28 cellular contexts compared by ENCODE assay signal in the genomic region with DNA sequence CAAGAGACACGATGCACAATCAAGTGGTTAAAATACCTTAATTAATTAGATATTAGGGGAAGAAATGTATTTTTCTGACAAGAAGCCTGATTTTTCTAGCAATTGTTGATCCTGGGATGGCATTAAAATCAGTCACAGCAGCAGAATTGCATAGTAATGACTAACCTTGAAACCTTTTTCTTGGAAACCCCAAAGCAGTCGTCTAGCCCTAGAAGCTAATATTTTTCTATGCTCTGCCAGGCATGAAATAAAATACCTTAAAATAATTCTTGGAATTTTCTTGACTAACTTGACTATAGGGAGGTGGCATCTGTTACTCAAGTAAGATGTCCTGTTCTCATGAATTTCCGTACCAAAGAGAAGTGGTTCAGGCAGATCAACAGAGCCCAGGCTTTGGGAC.
DNase-seq lines count a peak whose midpoint lies in the region; ATAC-seq and TF ChIP-seq lines count a peak whose summit lies in the region.
"Had no signal": no experiment of that assay in that cellular context is flagged by ENCODE, and none has a peak within 500 bp of the region (broad histone marks: within the 10 kb centered on the region; RNA-seq: fewer than 3 reads in every experiment).

No MANE protein-coding gene starts in this region.

- DNase-seq in HS-27A (ENCODE audit: low read depth): peak; percentile 51
- DNase-seq in hepatocyte (ENCODE audit: low spot score): no peak
- no peak for DNase-seq in immature natural killer cell
- DNase-seq: activated CD4-positive, alpha-beta T cell treated with anti-CD3 and anti-CD28 coated beads, Interleukin-2, amount 50 U/mL, for 4 hours; activated naive CD4-positive, alpha-beta T cell treated with Interleukin-2 at 50 U/mL for 16 hours; CD4-positive, CD25-positive, alpha-beta regulatory T cell; cerebellar nuclear complex; DND-41; HFFc6; hippocampal formation; NCI-H1092 treated with DMSO at 0.1 percent for 48 hours; NCI-H2029; NCI-H524 treated with DMSO at 0.1 percent for 48 hours; PC-9; Right ventricle myocardium superior; stimulated activated CD4-positive, alpha-beta T cell treated with anti-CD3 and anti-CD28 coated beads, Interleukin-15, amount 100 ng/mL, for 24 hours; stimulated activated CD4-positive, alpha-beta T cell treated with anti-CD3 and anti-CD28 coated beads, Interleukin-4, amount 100 ng/mL, for 4 hours; T-helper 2 cell; upper lobe of left lung had no signal

- no peak overlapping the region for H3K27ac Mint-ChIP-seq in immature natural killer cell
- H3K27ac Mint-ChIP-seq: brain; CD4-positive, CD25-positive, alpha-beta regulatory T cell; HFFc6; neural progenitor cell had no signal

- no peaks in the 10 kb centered on the region for H3K36me3 ChIP-seq in hepatocyte (replicated peaks; ENCODE audit: insufficient read depth, low read depth)
- peaks cover 6% of the 10 kb centered on the region for H3K36me3 ChIP-seq in rectal smooth muscle tissue (ENCODE audit: control insufficient read depth, insufficient read depth, low read length)
- H3K36me3 ChIP-seq: neural progenitor cell, upper lobe of left lung had no signal

- no peak for TF ChIP-seq CTCF in hepatocyte (IDR thresholded peaks at IDR 0.05; ENCODE audit: poor library complexity)

- H3K27ac ChIP-seq in hepatocyte (peak overlapping the region; percentile 17), rectal smooth muscle tissue (ENCODE audit: low read depth, low read length) (peak overlapping the region; percentile 25)
- H3K27ac ChIP-seq: neural progenitor cell, PC-9, upper lobe of left lung had no signal

- peaks cover 0 to 5% (median 0%) of the 10 kb centered on the region in 6 donors for H3K9me3 Mint-ChIP-seq in immature natural killer cell
- H3K9me3 Mint-ChIP-seq: HFFc6, neural progenitor cell had no signal

- H3K9ac ChIP-seq in rectal smooth muscle tissue (ENCODE audit: low read length): no peak overlapping the region
- H3K9ac ChIP-seq: neural progenitor cell had no signal

- H3K4me3 Mint-ChIP-seq in immature natural killer cell: no peak overlapping the region
- H3K4me3 Mint-ChIP-seq: brain; CD4-positive, CD25-positive, alpha-beta regulatory T cell; HFFc6; neural progenitor cell had no signal

- no peaks in the 10 kb centered on the region for H3K27me3 ChIP-seq in hepatocyte
- no peaks in the 10 kb centered on the region for H3K27me3 ChIP-seq in rectal smooth muscle tissue (ENCODE audit: control insufficient read depth, insufficient read depth, low read length)
- H3K27me3 ChIP-seq: gastroesophageal sphincter, neural progenitor cell, upper lobe of left lung had no signal

- H3K4me1 ChIP-seq in hepatocyte (ENCODE audit: insufficient read depth) (peaks cover 6% of the 10 kb centered on the region), rectal smooth muscle tissue (ENCODE audit: control insufficient read depth, insufficient read depth, low read length) (peaks cover 23% of the 10 kb centered on the region)
- H3K4me1 ChIP-seq: neural progenitor cell had no signal

- no peaks in the 10 kb centered on the region for H3K27me3 Mint-ChIP-seq in immature natural killer cell (ENCODE audit: low read depth in 3 of 3)
- H3K27me3 Mint-ChIP-seq: brain; CD4-positive, CD25-positive, alpha-beta regulatory T cell had no signal

- H3K9me3 ChIP-seq in hepatocyte (ENCODE audit: low read depth): no peaks in the 10 kb centered on the region
- H3K9me3 ChIP-seq: upper lobe of left lung had no signal

- no peaks in the 10 kb centered on the region for H3K4me1 Mint-ChIP-seq in immature natural killer cell
- H3K4me1 Mint-ChIP-seq: CD4-positive, CD25-positive, alpha-beta regulatory T cell; neural progenitor cell had no signal

- H4K20me1 ChIP-seq in hepatocyte (ENCODE audit: insufficient read depth, poor library complexity, severe bottlenecking): no peaks in the 10 kb centered on the region

- no peak overlapping the region for H2AFZ ChIP-seq in hepatocyte
- H2AFZ ChIP-seq: neural progenitor cell, PC-9 had no signal

- no peaks in the 10 kb centered on the region for H3K9me2 ChIP-seq in hepatocyte (replicated peaks; ENCODE audit: insufficient read depth)

- H3K36me3 Mint-ChIP-seq in immature natural killer cell: no peaks in the 10 kb centered on the region
- H3K36me3 Mint-ChIP-seq: brain; CD4-positive, CD25-positive, alpha-beta regulatory T cell; neural progenitor cell had no signal

- no peak for ATAC-seq in HG02588 (IDR thresholded peaks at IDR 0.05; ENCODE audit: unreplicated experiment)
- no peak for ATAC-seq in GM18870 (IDR thresholded peaks at IDR 0.05; ENCODE audit: unreplicated experiment)
- no peak for ATAC-seq in GM21619 (IDR thresholded peaks at IDR 0.05; ENCODE audit: unreplicated experiment)
- ATAC-seq: activated CD4-positive, CD25-positive, alpha-beta regulatory T cell treated with anti-CD3 and anti-CD28 coated beads, Interleukin-2, amount 50 U/mL, for 24 hours; gastroesophageal sphincter; left lobe of liver had no signal

- H3K4me2 ChIP-seq in hepatocyte: no peak overlapping the region
- H3K4me2 ChIP-seq: neural progenitor cell, PC-9 had no signal

- H3K4me3 ChIP-seq in hepatocyte (no peak overlapping the region), rectal smooth muscle tissue (ENCODE audit: low read length) (no peak overlapping the region)
- H3K4me3 ChIP-seq: gastroesophageal sphincter, neural progenitor cell, PC-9, upper lobe of left lung had no signal

- peaks cover 6% of the 10 kb centered on the region for H3K79me2 ChIP-seq in hepatocyte

- 93% methylated on average over 3 of the region's 3 CpGs for WGBS in hepatocyte (ENCODE audit: low lambda C conversion rate, missing lambda C conversion rate)
